In genomic region chr6:46505693-46506512, GRCh38 we compare ENCODE assay signal across 23 cellular contexts. TPM values are rescaled to one million over a fixed set of nuclear protein-coding genes. Genes with fewer than 3 reads are reported as not detected.
"Had no signal": no experiment of that assay in that cellular context is flagged by ENCODE, and none has a peak within 500 bp of the region (broad histone marks: within the 10 kb centered on the region; RNA-seq: fewer than 3 reads in every experiment).

No MANE protein-coding gene starts in this region.

- H3K36me3 ChIP-seq: brain microvascular endothelial cell, esophagus squamous epithelium, gastroesophageal sphincter, stomach, WERI-Rb-1 had no signal

- ATAC-seq: activated CD8-positive, alpha-beta T cell treated with anti-CD3 and anti-CD28 coated beads, Interleukin-2, amount 10 ng/mL, durations not matched to agents 7 days and 5 days; gastroesophageal sphincter; stimulated activated effector memory CD8-positive, alpha-beta T cell treated with anti-CD3 and anti-CD28 coated beads, Interleukin-12 subunit alpha, Interleukin-12 subunit beta, amount 100 ng/mL, for 72 hours; T-helper 17 cell had no signal

- H3K4me3 ChIP-seq: dorsolateral prefrontal cortex, esophagus squamous epithelium, gastroesophageal sphincter, lung, SK-N-MC, stomach had no signal

- H3K9me3 ChIP-seq: esophagus squamous epithelium, gastroesophageal sphincter, stomach had no signal

- DNase-seq: activated CD4-positive, alpha-beta T cell treated with anti-CD3 and anti-CD28 coated beads, Interleukin-2, amount 50 U/mL, for 1 hour; activated CD4-positive, CD25-positive, alpha-beta regulatory T cell treated with anti-CD3 and anti-CD28 coated beads, Interleukin-2, amount 50 U/mL, for 72 hours; activated CD8-positive, alpha-beta T cell treated with anti-CD3 and anti-CD28 coated beads, Interleukin-2, amount 10 ng/mL, durations not matched to agents 7 days and 5 days; activated gamma-delta T cell treated with Interleukin-2 at 50 U/mL for 16 hours; aorta; brain microvascular endothelial cell; central memory CD4-positive, alpha-beta T cell; dorsolateral prefrontal cortex; esophagus squamous epithelium; head of caudate nucleus; naive B cell; nucleus accumbens; retina; stimulated activated CD4-positive, alpha-beta T cell treated with anti-CD3 and anti-CD28 coated beads, Interleukin-1b, Interleukin-23, amount 100 ng/mL, for 48 hours; stomach; SW 1271; T-helper 17 cell; WERI-Rb-1 had no signal

- H3K27me3 ChIP-seq: brain microvascular endothelial cell, dorsolateral prefrontal cortex, esophagus squamous epithelium, gastroesophageal sphincter, stomach had no signal

- H3K27ac ChIP-seq: brain microvascular endothelial cell, SK-N-MC, WERI-Rb-1 had no signal

RNA-seq across cellular contexts. Expression of gene RCAN2, which starts 14.7 kb away (rescaled TPM):
- total RNA-seq: activated CD8-positive, alpha-beta T cell treated with anti-CD3 and anti-CD28 coated beads, Interleukin-2, amount 10 ng/mL, durations not matched to agents 7 days and 5 days; T-helper 17 cell had no signal
- polyA plus RNA-seq: keratinocyte had no signal
